8 cellular contexts compared by ENCODE assay signal in genomic region chr12:570949-571794, GRCh38.
A peak's percentile ranks its signal among the peaks of the same experiment; 100 is the strongest.
DNase-seq lines count a peak whose midpoint lies in the region; ATAC-seq lines count a peak whose summit lies in the region.

No MANE protein-coding gene starts in this region.

- no CpG with 5 or more reads among the region's 21 CpGs for WGBS in iPS DF 6.9 (ENCODE audit: insufficient coverage, insufficient read length)

- H3K27ac ChIP-seq in iPS DF 6.9 (ENCODE audit: low read length) (no peak overlapping the region), Karpas-422 (ENCODE audit: low read length) (no peak overlapping the region)

- POLR2A ChIA-PET in activated naive CD8-positive, alpha-beta T cell treated with anti-CD3 and anti-CD28 coated beads, Interleukin-2, amount 10 ng/mL, durations not matched to agents 7 days and 5 days (lab: Charles Lee), result interaction anchor here (0.9 to 3.4 kb wide), 2 partner anchors 180 to 379 kb away, joined by 4 to 14 read pairs; partner anchors contain the start of gene RAD52

- no peak for DNase-seq in activated naive CD8-positive, alpha-beta T cell treated with anti-CD3 and anti-CD28 coated beads, Interleukin-2, amount 10 ng/mL, durations not matched to agents 7 days and 5 days
- no peak for DNase-seq in activated naive CD8-positive, alpha-beta T cell treated with anti-CD3 and anti-CD28 coated beads, Interleukin-2, amount 50 U/mL, for 24 hours
- DNase-seq in adipocyte (ENCODE audit: low read depth) (peak; percentile 98), iPS DF 6.9 (ENCODE audit: low read depth, low spot score) (no peak), skeletal muscle cell (ENCODE audit: low read depth) (peak; percentile 68), HUDEP-2 (lab: John Stamatoyannopoulos, UW; ENCODE audit: unreplicated experiment in 76 of 76) (no peak), Karpas-422 (no peak), NCI-H774 (lab: John Stamatoyannopoulos, UW) (no peak)

- no peaks in the 10 kb centered on the region for H3K9me2 ChIP-seq in Karpas-422 (replicated peaks; ENCODE audit: insufficient read depth, low read length)

- H3K36me3 ChIP-seq in adipocyte (ENCODE audit: control insufficient read depth, insufficient read depth, low read length, severe bottlenecking), result no peaks in the 10 kb centered on the region
- H3K36me3 ChIP-seq in iPS DF 6.9 (ENCODE audit: control insufficient read depth, insufficient read depth, low read length), result no peaks in the 10 kb centered on the region
- H3K36me3 ChIP-seq in Karpas-422 (ENCODE audit: insufficient read depth, low read length), result no peaks in the 10 kb centered on the region

- peak overlapping the region; percentile 87 for H3K4me3 ChIP-seq in adipocyte (ENCODE audit: low read length)
- H3K4me3 ChIP-seq in iPS DF 6.9 (ENCODE audit: low read length), result peak overlapping the region; percentile 63; the same call in 1 of the 2 replicates
- H3K4me3 ChIP-seq in skeletal muscle cell (ENCODE audit: low read depth, low read length), result peak overlapping the region; percentile 55
- H3K4me3 ChIP-seq in Karpas-422 (ENCODE audit: low read length), result no peak overlapping the region

- peak overlapping the region; percentile 40 for H3K27ac Mint-ChIP-seq in activated naive CD8-positive, alpha-beta T cell treated with anti-CD3 and anti-CD28 coated beads, Interleukin-2, amount 10 ng/mL, durations not matched to agents 7 days and 5 days
- no peak overlapping the region for H3K27ac Mint-ChIP-seq in activated naive CD8-positive, alpha-beta T cell treated with anti-CD3 and anti-CD28 coated beads, Interleukin-2, amount 50 U/mL, for 24 hours

- peak overlapping the region; percentile 88 for H3K9ac ChIP-seq in adipocyte (ENCODE audit: low read length)
- H3K9ac ChIP-seq in Karpas-422 (ENCODE audit: low read length), result no peak overlapping the region

- no peaks in the 10 kb centered on the region for H3K9me3 ChIP-seq in adipocyte (ENCODE audit: control insufficient read depth, low read length)
- no peaks in the 10 kb centered on the region for H3K9me3 ChIP-seq in iPS DF 6.9 (ENCODE audit: control insufficient read depth, insufficient read depth, low read length)
- H3K9me3 ChIP-seq in Karpas-422 (ENCODE audit: low read length), result no peaks in the 10 kb centered on the region

- H3K4me1 ChIP-seq in adipocyte (ENCODE audit: control insufficient read depth, insufficient read depth, low read length) (peaks cover 39% of the 10 kb centered on the region), iPS DF 6.9 (ENCODE audit: control insufficient read depth, insufficient read depth, low read length) (no peaks in the 10 kb centered on the region), Karpas-422 (ENCODE audit: low read length) (peaks cover 33% of the 10 kb centered on the region)

- H3K4me1 Mint-ChIP-seq in activated naive CD8-positive, alpha-beta T cell treated with anti-CD3 and anti-CD28 coated beads, Interleukin-2, amount 10 ng/mL, durations not matched to agents 7 days and 5 days, result peaks cover 47% of the 10 kb centered on the region
- H3K4me1 Mint-ChIP-seq in activated naive CD8-positive, alpha-beta T cell treated with anti-CD3 and anti-CD28 coated beads, Interleukin-2, amount 50 U/mL, for 24 hours, result peaks cover 52% of the 10 kb centered on the region

- peak overlapping the region; percentile 31 for H3K4me3 Mint-ChIP-seq in activated naive CD8-positive, alpha-beta T cell treated with anti-CD3 and anti-CD28 coated beads, Interleukin-2, amount 10 ng/mL, durations not matched to agents 7 days and 5 days
- no peak overlapping the region for H3K4me3 Mint-ChIP-seq in activated naive CD8-positive, alpha-beta T cell treated with anti-CD3 and anti-CD28 coated beads, Interleukin-2, amount 50 U/mL, for 24 hours

- no peak overlapping the region for H2AFZ ChIP-seq in Karpas-422 (ENCODE audit: low read length)

- no peak overlapping the region for H3K4me2 ChIP-seq in Karpas-422 (ENCODE audit: low read depth, low read length, poor library complexity, severe bottlenecking)

- H3K9me3 Mint-ChIP-seq in activated naive CD8-positive, alpha-beta T cell treated with anti-CD3 and anti-CD28 coated beads, Interleukin-2, amount 10 ng/mL, durations not matched to agents 7 days and 5 days, result no peaks in the 10 kb centered on the region
- no peaks in the 10 kb centered on the region for H3K9me3 Mint-ChIP-seq in activated naive CD8-positive, alpha-beta T cell treated with anti-CD3 and anti-CD28 coated beads, Interleukin-2, amount 50 U/mL, for 24 hours

- no peaks in the 10 kb centered on the region for H3K79me2 ChIP-seq in Karpas-422 (ENCODE audit: low read length)

- peaks cover under 1% of the 10 kb centered on the region for H3K27me3 ChIP-seq in adipocyte (replicated peaks; ENCODE audit: control insufficient read depth, insufficient read depth, low read length)
- no peaks in the 10 kb centered on the region for H3K27me3 ChIP-seq in iPS DF 6.9 (ENCODE audit: control insufficient read depth, insufficient read depth, low read length)
- no peaks in the 10 kb centered on the region for H3K27me3 ChIP-seq in Karpas-422 (ENCODE audit: low read length)

- no peaks in the 10 kb centered on the region for H4K20me1 ChIP-seq in Karpas-422 (ENCODE audit: insufficient read depth, low read depth, low read length)

- no peak for ATAC-seq in activated naive CD8-positive, alpha-beta T cell treated with anti-CD3 and anti-CD28 coated beads, Interleukin-2, amount 10 ng/mL, durations not matched to agents 7 days and 5 days (ENCODE audit: low read depth)
- ATAC-seq in activated naive CD8-positive, alpha-beta T cell treated with anti-CD3 and anti-CD28 coated beads, Interleukin-2, amount 50 U/mL, for 24 hours, result no peak

- peaks cover 1% of the 10 kb centered on the region for H3K36me3 Mint-ChIP-seq in activated naive CD8-positive, alpha-beta T cell treated with anti-CD3 and anti-CD28 coated beads, Interleukin-2, amount 10 ng/mL, durations not matched to agents 7 days and 5 days
- no peaks in the 10 kb centered on the region for H3K36me3 Mint-ChIP-seq in activated naive CD8-positive, alpha-beta T cell treated with anti-CD3 and anti-CD28 coated beads, Interleukin-2, amount 50 U/mL, for 24 hours (ENCODE audit: low read depth)

- no peaks in the 10 kb centered on the region for H3K27me3 Mint-ChIP-seq in activated naive CD8-positive, alpha-beta T cell treated with anti-CD3 and anti-CD28 coated beads, Interleukin-2, amount 10 ng/mL, durations not matched to agents 7 days and 5 days
- H3K27me3 Mint-ChIP-seq in activated naive CD8-positive, alpha-beta T cell treated with anti-CD3 and anti-CD28 coated beads, Interleukin-2, amount 50 U/mL, for 24 hours, result no peaks in the 10 kb centered on the region

Comparison
In these comparisons a context has a peak if more than half of its experiments do, and no peak if none do; other contexts are left out.
1. DNase-seq: peak in adipocyte (single experiment) and skeletal muscle cell (single experiment); none in activated naive CD8-positive, alpha-beta T cell treated with anti-CD3 and anti-CD28 coated beads, Interleukin-2, amount 10 ng/mL, durations not matched to agents 7 days and 5 days (single experiment), activated naive CD8-positive, alpha-beta T cell treated with anti-CD3 and anti-CD28 coated beads, Interleukin-2, amount 50 U/mL, for 24 hours (single experiment), iPS DF 6.9 (single experiment), HUDEP-2 (0 of 76), Karpas-422 (single experiment) and NCI-H774 (single experiment).